Comparison of ENCODE assay signal across 12 cellular contexts in the genomic region with DNA sequence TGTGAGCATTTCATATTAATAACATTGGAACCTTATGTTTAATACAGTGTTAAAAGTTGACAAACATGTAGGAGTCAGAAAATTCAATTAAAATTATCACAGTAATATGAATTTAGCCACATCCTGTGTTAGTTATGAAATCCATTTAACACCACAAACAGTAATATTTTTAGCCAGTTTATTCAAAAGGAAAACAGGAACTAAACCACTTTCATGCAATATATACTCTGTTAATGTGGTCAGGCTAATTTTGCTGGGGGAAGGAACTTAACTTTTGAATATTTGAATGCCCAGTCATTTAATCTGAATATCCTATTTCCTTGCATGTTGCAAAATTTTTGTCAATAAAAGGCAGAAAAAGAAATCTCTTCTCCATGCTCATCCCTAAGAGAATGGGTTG. TPM values are rescaled to one million over a fixed set of nuclear protein-coding genes. Genes with fewer than 3 reads are reported as not detected.
A peak's percentile ranks its signal among the peaks of the same experiment; 100 is the strongest.
DNase-seq lines count a peak whose midpoint lies in the region; ATAC-seq and TF ChIP-seq lines count a peak whose summit lies in the region.
"Had no signal": no experiment of that assay in that cellular context is flagged by ENCODE, and none has a peak within 500 bp of the region (broad histone marks: within the 10 kb centered on the region; RNA-seq: fewer than 3 reads in every experiment).

No MANE protein-coding gene starts in this region.

- peak overlapping the region; percentile 13 for H3K4me2 ChIP-seq in osteoblast (ENCODE audit: insufficient read depth, low read length)

- H4K20me1 ChIP-seq in osteoblast (ENCODE audit: insufficient read depth, low read length): no peaks in the 10 kb centered on the region

- ATAC-seq in GM18861 (IDR thresholded peaks at IDR 0.05; ENCODE audit: unreplicated experiment): peak; percentile 81
- peak; percentile 66 for ATAC-seq in HG02798 (IDR thresholded peaks at IDR 0.05; ENCODE audit: poor library complexity, unreplicated experiment)
- no peak for ATAC-seq in HG03108 (IDR thresholded peaks at IDR 0.05; ENCODE audit: unreplicated experiment)

- H3K27ac ChIP-seq in osteoblast (ENCODE audit: low read depth, low read length) (peak overlapping the region; percentile 93), ascending aorta (no peak overlapping the region)
- H3K27ac ChIP-seq: dorsolateral prefrontal cortex, lower lobe of right lung had no signal

- intact Hi-C loops in posterior cingulate gyrus (cut with DNase I): no loop called here
- intact Hi-C loops in ascending aorta (cut with DNase I): no loop called here

- DNase-seq in NOMO-1 (lab: John Stamatoyannopoulos, UW; ENCODE audit: unreplicated experiment in 2 of 2) (peak; percentile 96 to 100), osteoblast (ENCODE audit: insufficient read length, low spot score, missing footprints) (peak; percentile 50), posterior cingulate gyrus (no peak), ascending aorta (ENCODE audit: low spot score in 2 of 2) (no peak)
- no peak for DNase-seq in activated effector memory CD4-positive, alpha-beta T cell treated with anti-CD3 and anti-CD28 coated beads, Interleukin-2, amount 50 U/mL, for 16 hours
- DNase-seq: dorsolateral prefrontal cortex; lower lobe of right lung; NCI-H1694; stimulated activated CD4-positive, alpha-beta T cell treated with anti-CD3 and anti-CD28 coated beads, Interleukin-4, amount 100 ng/mL, for 24 hours had no signal

- no peak overlapping the region for H3K4me3 ChIP-seq in osteoblast (ENCODE audit: insufficient read depth, low read length)
- H3K4me3 ChIP-seq in ascending aorta: no peak overlapping the region
- H3K4me3 ChIP-seq: dorsolateral prefrontal cortex, lower lobe of right lung had no signal

- no peaks in the 10 kb centered on the region for H3K27me3 ChIP-seq in osteoblast (ENCODE audit: insufficient read depth, low read length)
- no peaks in the 10 kb centered on the region for H3K27me3 ChIP-seq in ascending aorta
- H3K27me3 ChIP-seq: dorsolateral prefrontal cortex had no signal

- H3K9me3 ChIP-seq in osteoblast (ENCODE audit: low read depth, low read length): no peaks in the 10 kb centered on the region
- no peaks in the 10 kb centered on the region for H3K9me3 ChIP-seq in ascending aorta
- H3K9me3 ChIP-seq: lower lobe of right lung had no signal

- H3K79me2 ChIP-seq in osteoblast (ENCODE audit: insufficient read depth, low read length): no peaks in the 10 kb centered on the region

- H2AFZ ChIP-seq in osteoblast (ENCODE audit: low read length): no peak overlapping the region

- TF ChIP-seq CTCF in osteoblast (IDR thresholded peaks at IDR 0.05; ENCODE audit: extremely low read depth, low read depth, low read length) (no peak), ascending aorta (IDR thresholded peaks at IDR 0.05) (no peak)

- H3K4me1 ChIP-seq in osteoblast (ENCODE audit: insufficient read depth, low read length) (peaks cover 36% of the 10 kb centered on the region), ascending aorta (no peaks in the 10 kb centered on the region)

- no peaks in the 10 kb centered on the region for H3K36me3 ChIP-seq in osteoblast (ENCODE audit: insufficient read depth, low read length)
- H3K36me3 ChIP-seq in ascending aorta: no peaks in the 10 kb centered on the region
- H3K36me3 ChIP-seq: lower lobe of right lung had no signal

RNA-seq across cellular contexts. Expression of a gene that starts 14.9 kb away (rescaled TPM):
- total RNA-seq in osteoblast (0.29 TPM in 1 of 2 replicates, not detected in the other), ascending aorta (5.7 TPM)

Comparison
In these comparisons a context has a peak if more than half of its experiments do, and no peak if none do; other contexts are left out.
1. DNase-seq: peak in NOMO-1 (2 of 2) and osteoblast (single experiment); none in activated effector memory CD4-positive, alpha-beta T cell treated with anti-CD3 and anti-CD28 coated beads, Interleukin-2, amount 50 U/mL, for 16 hours (single experiment), posterior cingulate gyrus (0 of 10) and ascending aorta (0 of 2).